Comparison of ENCODE assay signal across 17 cellular contexts in genomic region chr14:33668066-33668465, GRCh38.
"Had no signal": no experiment of that assay in that cellular context is flagged by ENCODE, and none has a peak within 500 bp of the region (broad histone marks: within the 10 kb centered on the region; RNA-seq: fewer than 3 reads in every experiment).

No MANE protein-coding gene starts in this region.

- ATAC-seq: activated CD4-positive, CD25-positive, alpha-beta regulatory T cell treated with anti-CD3 and anti-CD28 coated beads, Interleukin-2, amount 50 U/mL, for 24 hours; activated naive CD8-positive, alpha-beta T cell treated with anti-CD3 and anti-CD28 coated beads, Interleukin-2, amount 50 U/mL, for 24 hours; activated T-helper 17 cell treated with anti-CD3 and anti-CD28 coated beads, Interleukin-2, amount 50 U/mL, for 72 hours; left ventricle myocardium superior; natural killer cell treated with Interleukin-12 subunit alpha and Interleukin-12 subunit beta and Interleukin-15 and Interleukin-18, amount 100 ng/mL, for 72 hours; stimulated activated naive CD8-positive, alpha-beta T cell treated with anti-CD3 and anti-CD28 coated beads, Interleukin-15, Interleukin-2, amounts not matched to agents 100 U/mL and 50 U/mL, for 24 hours had no signal

- DNase-seq: activated naive CD4-positive, alpha-beta T cell treated with Interleukin-2 at 50 U/mL for 16 hours; activated naive CD8-positive, alpha-beta T cell treated with anti-CD3 and anti-CD28 coated beads, Interleukin-2, amount 50 U/mL, for 24 hours; aorta; dorsolateral prefrontal cortex; endodermal cell; hippocampal formation; left ventricle myocardium superior; nucleus accumbens; small intestine; stimulated activated naive CD8-positive, alpha-beta T cell treated with anti-CD3 and anti-CD28 coated beads, Interleukin-15, Interleukin-2, amounts not matched to agents 100 U/mL and 50 U/mL, for 24 hours; T1000; upper lobe of left lung had no signal

- H3K9me3 ChIP-seq: right atrium auricular region had no signal

- H3K4me1 Mint-ChIP-seq: activated naive CD8-positive, alpha-beta T cell treated with anti-CD3 and anti-CD28 coated beads, Interleukin-2, amount 50 U/mL, for 24 hours; activated T-helper 17 cell treated with anti-CD3 and anti-CD28 coated beads, Interleukin-2, amount 50 U/mL, for 72 hours; endodermal cell had no signal

- H3K27me3 ChIP-seq: dorsolateral prefrontal cortex, right atrium auricular region, upper lobe of left lung had no signal

- H3K36me3 ChIP-seq: right atrium auricular region, upper lobe of left lung had no signal

- H3K36me3 Mint-ChIP-seq: natural killer cell treated with Interleukin-12 subunit alpha and Interleukin-12 subunit beta and Interleukin-15 and Interleukin-18, amount 100 ng/mL, for 72 hours had no signal

- H3K27ac ChIP-seq: dorsolateral prefrontal cortex, right atrium auricular region, upper lobe of left lung had no signal

- H3K4me1 ChIP-seq: right atrium auricular region, upper lobe of left lung had no signal

- H3K4me3 ChIP-seq: dorsolateral prefrontal cortex, right atrium auricular region, upper lobe of left lung had no signal

- H3K27me3 Mint-ChIP-seq: activated naive CD8-positive, alpha-beta T cell treated with anti-CD3 and anti-CD28 coated beads, Interleukin-2, amount 50 U/mL, for 24 hours; natural killer cell treated with Interleukin-12 subunit alpha and Interleukin-12 subunit beta and Interleukin-15 and Interleukin-18, amount 100 ng/mL, for 72 hours; progenitor cell of endocrine pancreas had no signal

- H3K27ac Mint-ChIP-seq: activated naive CD8-positive, alpha-beta T cell treated with anti-CD3 and anti-CD28 coated beads, Interleukin-2, amount 50 U/mL, for 24 hours; activated T-helper 17 cell treated with anti-CD3 and anti-CD28 coated beads, Interleukin-2, amount 50 U/mL, for 72 hours; endodermal cell; natural killer cell treated with Interleukin-12 subunit alpha and Interleukin-12 subunit beta and Interleukin-15 and Interleukin-18, amount 100 ng/mL, for 72 hours; progenitor cell of endocrine pancreas had no signal

- H3K4me3 Mint-ChIP-seq: activated naive CD8-positive, alpha-beta T cell treated with anti-CD3 and anti-CD28 coated beads, Interleukin-2, amount 50 U/mL, for 24 hours; activated T-helper 17 cell treated with anti-CD3 and anti-CD28 coated beads, Interleukin-2, amount 50 U/mL, for 72 hours; endodermal cell; natural killer cell treated with Interleukin-12 subunit alpha and Interleukin-12 subunit beta and Interleukin-15 and Interleukin-18, amount 100 ng/mL, for 72 hours had no signal

- H3K9me3 Mint-ChIP-seq: activated naive CD8-positive, alpha-beta T cell treated with anti-CD3 and anti-CD28 coated beads, Interleukin-2, amount 50 U/mL, for 24 hours had no signal
